11 cellular contexts compared by ENCODE assay signal in the genomic region with DNA sequence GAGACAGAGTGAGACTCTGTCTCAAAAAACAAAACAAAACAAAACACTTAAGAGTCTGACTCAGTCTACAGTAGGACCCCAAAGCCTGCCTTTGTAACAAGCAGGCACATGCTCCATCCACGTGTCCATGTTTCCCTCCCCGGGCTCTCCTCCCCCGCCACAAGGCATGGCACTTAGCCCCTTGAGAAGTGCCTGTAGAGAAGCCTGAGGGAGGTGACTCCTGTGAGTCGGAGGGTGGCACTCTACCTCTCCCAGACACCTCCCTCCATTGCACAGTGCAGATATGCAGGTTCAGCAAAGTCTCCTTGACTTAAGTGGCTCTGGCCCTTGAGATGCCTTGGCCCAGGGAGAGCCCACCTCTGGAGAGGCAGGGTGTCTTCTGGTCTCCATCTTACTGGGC.
DNase-seq lines count a peak whose midpoint lies in the region; ATAC-seq and TF ChIP-seq lines count a peak whose summit lies in the region.
"Had no signal": no experiment of that assay in that cellular context is flagged by ENCODE, and none has a peak within 500 bp of the region (broad histone marks: within the 10 kb centered on the region; RNA-seq: fewer than 3 reads in every experiment).

No MANE protein-coding gene starts in this region.

- peak overlapping the region; percentile 72 for H3K27ac ChIP-seq in 22Rv1
- H3K27ac ChIP-seq in HUES6 (ENCODE audit: low read depth, low read length): peak overlapping the region; percentile 64; the same call in 1 of the 2 replicates
- H3K27ac ChIP-seq in duodenal mucosa (ENCODE audit: low read depth, low read length): peak overlapping the region; percentile 84
- H3K27ac ChIP-seq in mucosa of rectum (ENCODE audit: low read depth in 2 of 2, low read length in 2 of 2): peak overlapping the region; percentile 95 to 97

- no peaks in the 10 kb centered on the region for H3K27me3 ChIP-seq in HUES6 (ENCODE audit: control insufficient read depth, insufficient read depth, low read length)
- no peaks in the 10 kb centered on the region for H3K27me3 ChIP-seq in duodenal mucosa (ENCODE audit: control insufficient read depth in 1 of 2, insufficient read depth in 2 of 2, low read length in 2 of 2)
- H3K27me3 ChIP-seq in mucosa of rectum (ENCODE audit: control insufficient read depth in 2 of 2, insufficient read depth in 2 of 2, low read length in 2 of 2): no peaks in the 10 kb centered on the region
- H3K27me3 ChIP-seq: vagina had no signal

- H3K9me3 ChIP-seq in HUES6 (ENCODE audit: control insufficient read depth, insufficient read depth, low read depth, low read length) (no peaks in the 10 kb centered on the region), duodenal mucosa (ENCODE audit: control insufficient read depth in 1 of 2, low read length in 2 of 2) (no peaks in the 10 kb centered on the region), mucosa of rectum (ENCODE audit: control insufficient read depth in 2 of 2, low read length in 2 of 2) (no peaks in the 10 kb centered on the region)
- H3K9me3 ChIP-seq: vagina had no signal

- ATAC-seq in GM19328 (IDR thresholded peaks at IDR 0.05; ENCODE audit: unreplicated experiment) (no peak), HG03439 (IDR thresholded peaks at IDR 0.05; ENCODE audit: unreplicated experiment) (no peak)

- H3K9ac ChIP-seq in HUES6 (ENCODE audit: low read length) (peak overlapping the region; percentile 45), duodenal mucosa (ENCODE audit: low read depth in 1 of 2, low read length in 2 of 2) (no peak overlapping the region), mucosa of rectum (ENCODE audit: low read depth in 1 of 2, low read length in 2 of 2) (peak overlapping the region in 1 of 2 donors; percentile 53)

- H3K4me1 ChIP-seq in HUES6 (ENCODE audit: control insufficient read depth, insufficient read depth, low read length) (peaks cover 48% of the 10 kb centered on the region), duodenal mucosa (ENCODE audit: control insufficient read depth in 1 of 2, insufficient read depth in 2 of 2, low read length in 2 of 2) (peaks cover 43 to 48% of the 10 kb centered on the region in 2 donors), mucosa of rectum (ENCODE audit: control insufficient read depth in 2 of 2, insufficient read depth in 2 of 2, low read length in 2 of 2) (peaks cover 40 to 44% of the 10 kb centered on the region in 2 donors)

- H3K4me3 ChIP-seq in HUES6 (ENCODE audit: low read depth, low read length) (no peak overlapping the region; the same call in 1 of the 2 replicates), duodenal mucosa (ENCODE audit: low read depth in 1 of 2, low read length in 2 of 2) (no peak overlapping the region), mucosa of rectum (ENCODE audit: low read length in 2 of 2) (no peak overlapping the region)
- H3K4me3 ChIP-seq: vagina had no signal

- H3K36me3 ChIP-seq in HUES6 (ENCODE audit: control insufficient read depth, insufficient read depth, low read length) (peaks cover 34% of the 10 kb centered on the region), duodenal mucosa (ENCODE audit: control insufficient read depth in 1 of 2, insufficient read depth in 2 of 2, low read length in 2 of 2) (peaks cover 16 to 38% of the 10 kb centered on the region in 2 donors), mucosa of rectum (ENCODE audit: control insufficient read depth in 2 of 2, insufficient read depth in 2 of 2, low read length in 2 of 2) (peaks cover 32 to 36% of the 10 kb centered on the region in 2 donors)

- DNase-seq in NCI-H748 treated with DMSO at 0.1 percent for 48 hours (lab: John Stamatoyannopoulos, UW) (no peak), T-helper 9 cell (no peak)
- DNase-seq: activated T-cell treated with anti-CD3 and anti-CD28 coated beads for 4 hours, NCI-H2107 had no signal

- no peak for TF ChIP-seq CTCF in 22Rv1 (IDR thresholded peaks at IDR 0.05)
